21 cellular contexts compared by ENCODE assay signal in genomic region chr5:154966081-154966841, GRCh38. TPM values are rescaled to one million over a fixed set of nuclear protein-coding genes. Genes with fewer than 3 reads are reported as not detected.
DNase-seq lines count a peak whose midpoint lies in the region; ATAC-seq and TF ChIP-seq lines count a peak whose summit lies in the region.
"Had no signal": no experiment of that assay in that cellular context is flagged by ENCODE, and none has a peak within 500 bp of the region (broad histone marks: within the 10 kb centered on the region; RNA-seq: fewer than 3 reads in every experiment).

No MANE protein-coding gene starts in this region.

- H2BK12ac ChIP-seq in mesenchymal stem cell (ENCODE audit: low read length in 2 of 2) = no peak overlapping the region

- H3K4me1 Mint-ChIP-seq in activated naive CD8-positive, alpha-beta T cell treated with anti-CD3 and anti-CD28 coated beads, Interleukin-2, amount 50 U/mL, for 24 hours = peaks cover 3% of the 10 kb centered on the region
- H3K4me1 Mint-ChIP-seq in activated naive CD8-positive, alpha-beta T cell treated with anti-CD3 and anti-CD28 coated beads for 36 hours = peaks cover 6% of the 10 kb centered on the region
- peaks cover 44% of the 10 kb centered on the region for H3K4me1 Mint-ChIP-seq in endothelial cell (ENCODE audit: unreplicated experiment)
- H3K4me1 Mint-ChIP-seq in stimulated activated effector memory CD8-positive, alpha-beta T cell treated with anti-CD3 and anti-CD28 coated beads, Interleukin-12 subunit alpha, Interleukin-12 subunit beta, amount 100 ng/mL, for 72 hours = peaks cover 10% of the 10 kb centered on the region

- H2BK15ac ChIP-seq in mesenchymal stem cell (ENCODE audit: low read depth, poor library complexity, severe bottlenecking) = no peak overlapping the region

- no peak overlapping the region for H3K14ac ChIP-seq in mesenchymal stem cell (ENCODE audit: low read length in 2 of 2)

- H2AK5ac ChIP-seq in mesenchymal stem cell (ENCODE audit: low read length, severe bottlenecking) = no peak overlapping the region

- no peak overlapping the region for H4K8ac ChIP-seq in mesenchymal stem cell (ENCODE audit: low read length)

- H2BK5ac ChIP-seq in mesenchymal stem cell (ENCODE audit: low read depth, low read length, poor library complexity, severe bottlenecking) = no peak overlapping the region

- H3K27me3 ChIP-seq in lower lobe of right lung (ENCODE audit: low read depth) (no peaks in the 10 kb centered on the region), thyroid gland (no peaks in the 10 kb centered on the region), mesenchymal stem cell (ENCODE audit: control insufficient read depth in 1 of 2, insufficient read depth in 1 of 2, low read length in 2 of 2) (no peaks in the 10 kb centered on the region)
- H3K27me3 ChIP-seq: adrenal gland; BLaER1 treated with 17β-estradiol and CSF1 and Interleukin-3, amounts not matched to agents 10 nM and 100 nM; suprapubic skin had no signal

- TF ChIP-seq CTCF in endothelial cell (IDR thresholded peaks at IDR 0.05; ENCODE audit: unreplicated experiment) (no peak), lower lobe of right lung (IDR thresholded peaks at IDR 0.05) (no peak), thyroid gland (IDR thresholded peaks at IDR 0.05) (no peak)

- TF ChIP-seq POLR2A in thyroid gland (IDR thresholded peaks at IDR 0.05) = no peak

- H3K9me3 ChIP-seq in lower lobe of right lung (no peaks in the 10 kb centered on the region), thyroid gland (no peaks in the 10 kb centered on the region), mesenchymal stem cell (ENCODE audit: control insufficient read depth, low read length) (no peaks in the 10 kb centered on the region)
- H3K9me3 ChIP-seq: adrenal gland; BLaER1 treated with 17β-estradiol and CSF1 and Interleukin-3, amounts not matched to agents 10 nM and 100 nM; suprapubic skin had no signal

- H3K18ac ChIP-seq in mesenchymal stem cell (ENCODE audit: low read depth in 1 of 2, low read length in 2 of 2) = no peak overlapping the region

- H3K4me2 ChIP-seq in mesenchymal stem cell (ENCODE audit: low read length, poor library complexity, severe bottlenecking) = no peak overlapping the region

- H3K4me3 ChIP-seq in lower lobe of right lung (peak overlapping the region; percentile 35), thyroid gland (replicated peaks in 1 of 3) (no peak overlapping the region), mesenchymal stem cell (ENCODE audit: insufficient read depth in 1 of 2, low read depth in 1 of 2, low read length in 2 of 2) (no peak overlapping the region)
- H3K4me3 ChIP-seq: adrenal gland; BLaER1 treated with 17β-estradiol and CSF1 and Interleukin-3, amounts not matched to agents 10 nM and 100 nM; suprapubic skin had no signal

- no peak for DNase-seq in activated naive CD8-positive, alpha-beta T cell treated with anti-CD3 and anti-CD28 coated beads, Interleukin-2, amount 50 U/mL, for 24 hours
- no peak for DNase-seq in activated naive CD8-positive, alpha-beta T cell treated with anti-CD3 and anti-CD28 coated beads for 36 hours
- peak; percentile 29 for DNase-seq in endothelial cell (ENCODE audit: low spot score)
- DNase-seq in lower lobe of right lung = no peak
- DNase-seq in thyroid gland = no peak
- no peak for DNase-seq in mesenchymal stem cell
- DNase-seq in NCI-H1436 (lab: John Stamatoyannopoulos, UW) = no peak
- no peak for DNase-seq in stimulated activated effector memory CD8-positive, alpha-beta T cell treated with anti-CD3 and anti-CD28 coated beads, Interleukin-12 subunit alpha, Interleukin-12 subunit beta, amount 100 ng/mL, for 72 hours (ENCODE audit: low spot score in 2 of 2)
- DNase-seq: ACHN; activated CD4-positive, alpha-beta T cell treated with anti-CD3 and anti-CD28 coated beads for 1 hour; foreskin fibroblast; NCI-H1105 treated with DMSO at 0.1 percent for 48 hours; NCI-H510A treated with DMSO at 0.1 percent for 48 hours; stimulated activated CD4-positive, alpha-beta T cell treated with anti-CD3 and anti-CD28 coated beads, Interleukin-15, amount 100 ng/mL, for 24 hours; T1000 had no signal

- H3K36me3 ChIP-seq in lower lobe of right lung (peaks cover 50% of the 10 kb centered on the region), thyroid gland (peaks cover 13 to 17% of the 10 kb centered on the region in 2 donors), mesenchymal stem cell (ENCODE audit: control insufficient read depth in 1 of 2, insufficient read depth in 2 of 2, low read depth in 1 of 2, low read length in 2 of 2) (peaks cover 8 to 68% of the 10 kb centered on the region in 2 experiments)

- H2AFZ ChIP-seq in mesenchymal stem cell (ENCODE audit: low read depth, low read length) = no peak overlapping the region

- 73 to 87% methylated on average over 7 of the region's 7 CpGs for WGBS in thyroid gland, 2 donors
- WGBS in mesenchymal stem cell = 85% methylated on average over 7 of the region's 7 CpGs

- H3K36me3 Mint-ChIP-seq in activated naive CD8-positive, alpha-beta T cell treated with anti-CD3 and anti-CD28 coated beads, Interleukin-2, amount 50 U/mL, for 24 hours (ENCODE audit: low read depth) = peaks cover 34% of the 10 kb centered on the region
- peaks cover 16% of the 10 kb centered on the region for H3K36me3 Mint-ChIP-seq in activated naive CD8-positive, alpha-beta T cell treated with anti-CD3 and anti-CD28 coated beads for 36 hours
- peaks cover 29% of the 10 kb centered on the region for H3K36me3 Mint-ChIP-seq in endothelial cell (ENCODE audit: low read depth, unreplicated experiment)
- peaks cover 59% of the 10 kb centered on the region for H3K36me3 Mint-ChIP-seq in stimulated activated effector memory CD8-positive, alpha-beta T cell treated with anti-CD3 and anti-CD28 coated beads, Interleukin-12 subunit alpha, Interleukin-12 subunit beta, amount 100 ng/mL, for 72 hours

- intact Hi-C loops in lower lobe of right lung (cut with DNase I) = no loop called here
- intact Hi-C loops in thyroid gland (cut with DNase I) = no loop called here

- no peaks in the 10 kb centered on the region for H3K27me3 Mint-ChIP-seq in activated naive CD8-positive, alpha-beta T cell treated with anti-CD3 and anti-CD28 coated beads, Interleukin-2, amount 50 U/mL, for 24 hours
- H3K27me3 Mint-ChIP-seq in activated naive CD8-positive, alpha-beta T cell treated with anti-CD3 and anti-CD28 coated beads for 36 hours = no peaks in the 10 kb centered on the region
- peaks cover 3% of the 10 kb centered on the region for H3K27me3 Mint-ChIP-seq in endothelial cell (ENCODE audit: unreplicated experiment)

- ATAC-seq in activated naive CD8-positive, alpha-beta T cell treated with anti-CD3 and anti-CD28 coated beads, Interleukin-2, amount 50 U/mL, for 24 hours = no peak
- ATAC-seq in lower lobe of right lung = no peak
- no peak for ATAC-seq in stimulated activated effector memory CD8-positive, alpha-beta T cell treated with anti-CD3 and anti-CD28 coated beads, Interleukin-12 subunit alpha, Interleukin-12 subunit beta, amount 100 ng/mL, for 72 hours
- ATAC-seq: HCT116 had no signal

- peak overlapping the region; percentile 53 for H3K27ac Mint-ChIP-seq in activated naive CD8-positive, alpha-beta T cell treated with anti-CD3 and anti-CD28 coated beads, Interleukin-2, amount 50 U/mL, for 24 hours
- H3K27ac Mint-ChIP-seq in activated naive CD8-positive, alpha-beta T cell treated with anti-CD3 and anti-CD28 coated beads for 36 hours = no peak overlapping the region
- H3K27ac Mint-ChIP-seq in endothelial cell (ENCODE audit: unreplicated experiment) = peak overlapping the region; percentile 95
- H3K27ac Mint-ChIP-seq in stimulated activated effector memory CD8-positive, alpha-beta T cell treated with anti-CD3 and anti-CD28 coated beads, Interleukin-12 subunit alpha, Interleukin-12 subunit beta, amount 100 ng/mL, for 72 hours = no peak overlapping the region

- H3K79me1 ChIP-seq in mesenchymal stem cell (replicated peaks; ENCODE audit: low read length, poor library complexity, severe bottlenecking) = peaks cover 19% of the 10 kb centered on the region

- H3K27ac ChIP-seq in lower lobe of right lung = peak overlapping the region; percentile 56
- H3K27ac ChIP-seq in thyroid gland = peak overlapping the region in 2 of 3 donors; percentile 34 to 38
- no peak overlapping the region for H3K27ac ChIP-seq in mesenchymal stem cell (ENCODE audit: low read length, poor library complexity, severe bottlenecking)
- H3K27ac ChIP-seq: suprapubic skin had no signal

- H3K4me1 ChIP-seq in lower lobe of right lung = peaks cover 17% of the 10 kb centered on the region
- H3K4me1 ChIP-seq in thyroid gland = no peaks in the 10 kb centered on the region
- H3K4me1 ChIP-seq in mesenchymal stem cell (ENCODE audit: control insufficient read depth, insufficient read depth, low read depth, low read length) = peaks cover 3% of the 10 kb centered on the region
- H3K4me1 ChIP-seq: adrenal gland, suprapubic skin had no signal

- H3K4me3 Mint-ChIP-seq in activated naive CD8-positive, alpha-beta T cell treated with anti-CD3 and anti-CD28 coated beads, Interleukin-2, amount 50 U/mL, for 24 hours = no peak overlapping the region
- no peak overlapping the region for H3K4me3 Mint-ChIP-seq in activated naive CD8-positive, alpha-beta T cell treated with anti-CD3 and anti-CD28 coated beads for 36 hours
- peak overlapping the region; percentile 9 for H3K4me3 Mint-ChIP-seq in endothelial cell (ENCODE audit: unreplicated experiment)
- H3K4me3 Mint-ChIP-seq in stimulated activated effector memory CD8-positive, alpha-beta T cell treated with anti-CD3 and anti-CD28 coated beads, Interleukin-12 subunit alpha, Interleukin-12 subunit beta, amount 100 ng/mL, for 72 hours = no peak overlapping the region

- no peak overlapping the region for H3K9ac ChIP-seq in mesenchymal stem cell (ENCODE audit: low read length)

- no peak overlapping the region for H3K4ac ChIP-seq in mesenchymal stem cell (ENCODE audit: low read depth in 1 of 2, low read length in 2 of 2)

- no peak overlapping the region for H3K23ac ChIP-seq in mesenchymal stem cell (ENCODE audit: low read length in 2 of 2)

- no peak overlapping the region for H2BK120ac ChIP-seq in mesenchymal stem cell (ENCODE audit: low read depth, low read length)

- H3K9me3 Mint-ChIP-seq in activated naive CD8-positive, alpha-beta T cell treated with anti-CD3 and anti-CD28 coated beads, Interleukin-2, amount 50 U/mL, for 24 hours = no peaks in the 10 kb centered on the region
- H3K9me3 Mint-ChIP-seq in activated naive CD8-positive, alpha-beta T cell treated with anti-CD3 and anti-CD28 coated beads for 36 hours = no peaks in the 10 kb centered on the region
- no peaks in the 10 kb centered on the region for H3K9me3 Mint-ChIP-seq in endothelial cell (ENCODE audit: unreplicated experiment)
- no peaks in the 10 kb centered on the region for H3K9me3 Mint-ChIP-seq in stimulated activated effector memory CD8-positive, alpha-beta T cell treated with anti-CD3 and anti-CD28 coated beads, Interleukin-12 subunit alpha, Interleukin-12 subunit beta, amount 100 ng/mL, for 72 hours

- H4K91ac ChIP-seq in mesenchymal stem cell (ENCODE audit: low read length) = no peak overlapping the region

RNA-seq across cellular contexts. Expression of gene MRPL22, which starts 25.4 kb away (rescaled TPM):
- total RNA-seq in activated naive CD8-positive, alpha-beta T cell treated with anti-CD3 and anti-CD28 coated beads for 36 hours = 10 to 100 TPM; 75.3 to 91.0 TPM
- total RNA-seq in endothelial cell (ENCODE audit: unreplicated experiment) = 63.6 TPM
- 31.2 TPM for total RNA-seq in lower lobe of right lung
- 10 to 100 TPM in 3 of 4 donors, 1 to 10 TPM in 1; 9.2 to 31.8 (median 25.2) TPM for total RNA-seq in thyroid gland
- polyA plus RNA-seq in mesenchymal stem cell (2013, experiment 1 of 2) = 62.9 TPM
- polyA plus RNA-seq in mesenchymal stem cell (2013, experiment 2 of 2) = 66.6 TPM

RNA-seq across cellular contexts. Expression of gene GEMIN5, which starts 28.2 kb away (rescaled TPM):
- total RNA-seq in activated naive CD8-positive, alpha-beta T cell treated with anti-CD3 and anti-CD28 coated beads for 36 hours = 10 to 100 TPM; 41.9 to 44.8 TPM
- 16.9 TPM for total RNA-seq in endothelial cell (ENCODE audit: unreplicated experiment)
- total RNA-seq in lower lobe of right lung = 13.4 TPM
- total RNA-seq in thyroid gland = 10 to 100 TPM; 13.6 to 20.1 (median 15.3) TPM
- 3.5 TPM for polyA plus RNA-seq in mesenchymal stem cell (2013, experiment 1 of 2)
- 3.6 TPM for polyA plus RNA-seq in mesenchymal stem cell (2013, experiment 2 of 2)

RNA-seq across cellular contexts. Expression of gene KIF4B, which starts 47.3 kb away (rescaled TPM):
- not detected for total RNA-seq in activated naive CD8-positive, alpha-beta T cell treated with anti-CD3 and anti-CD28 coated beads for 36 hours
- total RNA-seq in endothelial cell (ENCODE audit: unreplicated experiment) (0.54 TPM), lower lobe of right lung (not detected), thyroid gland (not detected)
- polyA plus RNA-seq in mesenchymal stem cell (2013, experiment 1 of 2) = 0.01 TPM
- polyA plus RNA-seq in mesenchymal stem cell (2013, experiment 2 of 2) = not detected
- total RNA-seq: kidney epithelial cell, RPMI7951 had no signal
- polyA plus RNA-seq: adrenal gland had no signal

Comparison
In these comparisons a context has a peak if more than half of its experiments do, and no peak if none do; other contexts are left out.
1. H3K27ac Mint-ChIP-seq: peak in activated naive CD8-positive, alpha-beta T cell treated with anti-CD3 and anti-CD28 coated beads, Interleukin-2, amount 50 U/mL, for 24 hours (single experiment) and endothelial cell (single experiment); none in activated naive CD8-positive, alpha-beta T cell treated with anti-CD3 and anti-CD28 coated beads for 36 hours (single experiment) and stimulated activated effector memory CD8-positive, alpha-beta T cell treated with anti-CD3 and anti-CD28 coated beads, Interleukin-12 subunit alpha, Interleukin-12 subunit beta, amount 100 ng/mL, for 72 hours (single experiment).